29 cellular contexts compared by ENCODE assay signal in genomic region chr14:103339561-103339960, GRCh38. TPM values are rescaled to one million over a fixed set of nuclear protein-coding genes. Genes with fewer than 3 reads are reported as not detected.
DNase-seq lines count a peak whose midpoint lies in the region; ATAC-seq, FAIRE-seq and TF ChIP-seq lines count a peak whose summit lies in the region.
"Had no signal": no experiment of that assay in that cellular context is flagged by ENCODE, and none has a peak within 500 bp of the region (broad histone marks: within the 10 kb centered on the region; RNA-seq: fewer than 3 reads in every experiment).

No MANE protein-coding gene starts in this region.

- no peak for TF ChIP-seq CTCF in PC-9 (conservative IDR thresholded peaks at IDR 0.05)
- no peak for TF ChIP-seq CTCF in neural crest cell (conservative IDR thresholded peaks at IDR 0.05)

- BruUV-seq in PC-9 (replicated peaks; lab: Mats Ljungman, UMichigan) = no TSS peak

- H3K36me3 Mint-ChIP-seq in activated naive CD4-positive, alpha-beta T cell treated with anti-CD3 and anti-CD28 coated beads for 36 hours (ENCODE audit: low read depth) = peaks cover 83% of the 10 kb centered on the region
- peaks cover 96% of the 10 kb centered on the region for H3K36me3 Mint-ChIP-seq in central memory CD8-positive, alpha-beta T cell (ENCODE audit: insufficient read depth)
- H3K36me3 Mint-ChIP-seq in neural crest cell (ENCODE audit: low read depth) = peaks cover 55% of the 10 kb centered on the region

- H3K79me2 ChIP-seq in PC-9 (ENCODE audit: low read depth) = peaks cover 66% of the 10 kb centered on the region

- POLR2A ChIA-PET in PC-9 (lab: Charles Lee; ENCODE audit: unreplicated experiment) = interaction anchor here (0.6 kb wide), 1 partner anchor 23 kb away, joined by 3 read pairs; no protein-coding TSS in a partner anchor

- peaks cover 98% of the 10 kb centered on the region for H4K20me1 ChIP-seq in PC-9 (ENCODE audit: insufficient read depth)

- H3K27ac ChIP-seq in PC-9 = 0 out of 2 replicates have a peak overlapping the region, but pooled peaks have one; percentile 3
- H3K27ac ChIP-seq: colonic mucosa, esophagus squamous epithelium, WERI-Rb-1 had no signal

- peak overlapping the region; percentile 56 for H3K27ac Mint-ChIP-seq in activated naive CD4-positive, alpha-beta T cell treated with anti-CD3 and anti-CD28 coated beads for 36 hours
- peak overlapping the region; percentile 13 for H3K27ac Mint-ChIP-seq in central memory CD8-positive, alpha-beta T cell (ENCODE audit: low read depth)
- no peak overlapping the region for H3K27ac Mint-ChIP-seq in neural crest cell (ENCODE audit: unreplicated experiment)

- H3K4me3 ChIP-seq in PC-9 = no peak overlapping the region
- H3K4me3 ChIP-seq: colonic mucosa, esophagus squamous epithelium, gastrocnemius medialis, MG63 had no signal

- CTCF ChIA-PET in activated naive CD4-positive, alpha-beta T cell treated with anti-CD3 and anti-CD28 coated beads for 36 hours (lab: Charles Lee) = interaction anchor here (1.0 to 1.8 kb wide), 2 partner anchors 52 to 53 kb away, joined by 4 read pairs; no protein-coding TSS in a partner anchor
- CTCF ChIA-PET in PC-9 (lab: Charles Lee) = interaction anchor here (0.6 kb wide), 1 partner anchor 367 kb away, joined by 17 read pairs; no protein-coding TSS in a partner anchor

- no peaks in the 10 kb centered on the region for H3K27me3 Mint-ChIP-seq in activated naive CD4-positive, alpha-beta T cell treated with anti-CD3 and anti-CD28 coated beads for 36 hours (ENCODE audit: low read depth)
- no peaks in the 10 kb centered on the region for H3K27me3 Mint-ChIP-seq in central memory CD8-positive, alpha-beta T cell
- no peaks in the 10 kb centered on the region for H3K27me3 Mint-ChIP-seq in neural crest cell (ENCODE audit: low read depth)

- no peaks in the 10 kb centered on the region for H3K27me3 ChIP-seq in PC-9 (ENCODE audit: insufficient read depth, low read depth)
- H3K27me3 ChIP-seq: colonic mucosa, esophagus squamous epithelium, gastrocnemius medialis, MG63 had no signal

- no peaks in the 10 kb centered on the region for H3K9me3 Mint-ChIP-seq in activated naive CD4-positive, alpha-beta T cell treated with anti-CD3 and anti-CD28 coated beads for 36 hours
- H3K9me3 Mint-ChIP-seq in central memory CD8-positive, alpha-beta T cell = no peaks in the 10 kb centered on the region
- no peaks in the 10 kb centered on the region for H3K9me3 Mint-ChIP-seq in neural crest cell

- H2AFZ ChIP-seq in PC-9 = no peak overlapping the region

- ATAC-seq in central memory CD8-positive, alpha-beta T cell (replicated peaks; ENCODE audit: extremely low read depth, poor library complexity, severe bottlenecking) = no peak
- ATAC-seq: gastrocnemius medialis, Panc1 had no signal

- H3K9me2 ChIP-seq in PC-9 (ENCODE audit: insufficient read depth) = no peaks in the 10 kb centered on the region

- H3K4me3 Mint-ChIP-seq in activated naive CD4-positive, alpha-beta T cell treated with anti-CD3 and anti-CD28 coated beads for 36 hours = no peak overlapping the region
- H3K4me3 Mint-ChIP-seq in central memory CD8-positive, alpha-beta T cell = peak overlapping the region; percentile 46
- H3K4me3 Mint-ChIP-seq in neural crest cell = peak overlapping the region; percentile 49

- no peaks in the 10 kb centered on the region for H3K9me3 ChIP-seq in PC-9 (ENCODE audit: insufficient read depth, low read depth)
- H3K9me3 ChIP-seq: colonic mucosa, esophagus squamous epithelium, gastrocnemius medialis, MG63 had no signal

- intact Hi-C loops in activated naive CD4-positive, alpha-beta T cell treated with anti-CD3 and anti-CD28 coated beads for 36 hours (cut with micrococcal nuclease) = no loop called here
- intact Hi-C loops in PC-9 (cut with micrococcal nuclease; ENCODE audit: unreplicated experiment) = loop anchor here (10.0 kb wide), 1 partner anchor 1255 kb away; the partner anchor contains the start of gene HSP90AA1

- peaks cover 48% of the 10 kb centered on the region for H3K4me1 Mint-ChIP-seq in activated naive CD4-positive, alpha-beta T cell treated with anti-CD3 and anti-CD28 coated beads for 36 hours (ENCODE audit: low read depth)
- H3K4me1 Mint-ChIP-seq in central memory CD8-positive, alpha-beta T cell = peaks cover 38% of the 10 kb centered on the region
- H3K4me1 Mint-ChIP-seq in neural crest cell = peaks cover 35% of the 10 kb centered on the region

- H3K36me3 ChIP-seq in PC-9 (ENCODE audit: low read depth) = peaks cover 97% of the 10 kb centered on the region

- peaks cover 27% of the 10 kb centered on the region for H3K4me1 ChIP-seq in PC-9 (replicated peaks; ENCODE audit: insufficient read depth)

- FAIRE-seq in frontal cortex (lab: Jason Lieb, UNC) = no peak
- FAIRE-seq: bronchial epithelial cell had no signal

- H3F3A ChIP-seq in PC-9 (ENCODE audit: insufficient read depth, low read depth) = peaks cover 95% of the 10 kb centered on the region

- no peak for DNase-seq in activated naive CD4-positive, alpha-beta T cell treated with anti-CD3 and anti-CD28 coated beads for 36 hours
- no peak for DNase-seq in activated naive CD4-positive, alpha-beta T cell (lab: John Stamatoyannopoulos, UW)
- DNase-seq in PC-9 = no peak
- no peak for DNase-seq in central memory CD8-positive, alpha-beta T cell (ENCODE audit: low spot score in 2 of 2)
- DNase-seq in neural crest cell (ENCODE audit: low read depth, low spot score) = no peak
- DNase-seq in medulla oblongata (ENCODE audit: extremely low spot score) = no peak
- DNase-seq in NCI-H2196 (lab: John Stamatoyannopoulos, UW; ENCODE audit: unreplicated experiment) = no peak
- DNase-seq in frontal cortex (ENCODE audit: low spot score in 2 of 2) = no peak
- DNase-seq: activated CD4-positive, alpha-beta T cell treated with anti-CD3 and anti-CD28 coated beads, Interleukin-2, amount 50 U/mL, for 4 hours; activated CD8-positive, alpha-beta memory T cell treated with anti-CD3 and anti-CD28 coated beads, Interleukin-2, amount 50 U/mL, for 4 hours; activated gamma-delta T cell; colonic mucosa; DMS153; esophagus squamous epithelium; gastrocnemius medialis; hippocampal formation; KBM-7; mesendoderm; MG63; NCI-H2029; NCI-H2227 treated with DMSO at 0.1 percent for 48 hours; NCI-H526 treated with DMSO at 0.1 percent for 48 hours; nucleus accumbens; SHP77; T-helper 9 cell; trophoblast cell; WERI-Rb-1 had no signal

- no peak overlapping the region for H3K4me2 ChIP-seq in PC-9

RNA-seq across cellular contexts. Expression of gene EIF5, which starts 5.5 kb away (rescaled TPM):
- total RNA-seq in activated naive CD4-positive, alpha-beta T cell treated with anti-CD3 and anti-CD28 coated beads for 36 hours = 100 to 1,000 TPM; 117 to 121 TPM
- 310 and 330 TPM in 2 replicates for total RNA-seq in PC-9 (2021)
- total RNA-seq in neural crest cell = 458 and 483 TPM in 2 replicates
- 129 TPM for total RNA-seq in frontal cortex

RNA-seq across cellular contexts. Expression of gene MARK3, which starts 45.7 kb away (rescaled TPM):
- 10 to 100 TPM; 62.2 to 64.7 TPM for total RNA-seq in activated naive CD4-positive, alpha-beta T cell treated with anti-CD3 and anti-CD28 coated beads for 36 hours
- total RNA-seq in PC-9 (2021) (189 and 191 TPM in 2 replicates), neural crest cell (98.8 and 109 TPM in 2 replicates), frontal cortex (152 TPM)
